Comparison of ENCODE assay signal across 36 cellular contexts in genomic region chr15:67560320-67560719, GRCh38. TPM values are rescaled to one million over a fixed set of nuclear protein-coding genes. Genes with fewer than 3 reads are reported as not detected.
DNase-seq lines count a peak whose midpoint lies in the region; ATAC-seq, FAIRE-seq and TF ChIP-seq lines count a peak whose summit lies in the region.
"Had no signal": no experiment of that assay in that cellular context is flagged by ENCODE, and none has a peak within 500 bp of the region (broad histone marks: within the 10 kb centered on the region; RNA-seq: fewer than 3 reads in every experiment).

No MANE protein-coding gene starts in this region.

- no peak overlapping the region for H2AFZ ChIP-seq in Karpas-422 (ENCODE audit: low read length)

- H3K9me3 ChIP-seq in A549 = 0 out of 3 replicates have a peak, but pooled peaks cover 5% of the 10 kb centered on the region
- peaks cover 17% of the 10 kb centered on the region for H3K9me3 ChIP-seq in DOHH2 (ENCODE audit: control insufficient read depth, insufficient read depth, low read length)
- H3K9me3 ChIP-seq in HEK293 (ENCODE audit: control insufficient read depth, insufficient read depth, low read depth, low read length) = no peaks in the 10 kb centered on the region
- H3K9me3 ChIP-seq in Karpas-422 (ENCODE audit: low read length) = peaks cover 14% of the 10 kb centered on the region
- peaks cover 2% of the 10 kb centered on the region; the same call in 1 of the 2 replicates for H3K9me3 ChIP-seq in HAP-1

- no peak overlapping the region for H3K4me3 Mint-ChIP-seq in chondrocyte (ENCODE audit: unreplicated experiment)
- H3K4me3 Mint-ChIP-seq: B cell; CD14-positive monocyte; CD4-positive, alpha-beta memory T cell; CD4-positive, alpha-beta T cell; CD4-positive, CD25-positive, alpha-beta regulatory T cell; CD8-positive, alpha-beta memory T cell; CD8-positive, alpha-beta T cell had no signal

- H3K9me3 Mint-ChIP-seq in chondrocyte (ENCODE audit: low read depth) = peaks cover 6% of the 10 kb centered on the region
- H3K9me3 Mint-ChIP-seq: CD4-positive, alpha-beta T cell; CD8-positive, alpha-beta T cell had no signal

- H3K9me2 ChIP-seq in DOHH2 (replicated peaks; ENCODE audit: control insufficient read depth, low read length) = no peaks in the 10 kb centered on the region
- no peaks in the 10 kb centered on the region for H3K9me2 ChIP-seq in Karpas-422 (replicated peaks; ENCODE audit: insufficient read depth, low read length)

- WGBS in A549 (ENCODE audit: missing lambda C conversion rate) = 40% methylated on average over 1 of the region's 1 CpG

- FAIRE-seq in A549 (lab: Jason Lieb, UNC) = peak; percentile 36
- FAIRE-seq: A204.1, D721Med had no signal

- CTCF ChIA-PET in A549 (lab: Yijun Ruan, JAX) (interaction anchor here (0.6 to 1.4 kb wide), 3 partner anchors 18 to 103 kb away, joined by 3 to 4 read pairs (median 4); partner anchors contain the start of gene MAP2K5), HEK293 (lab: Yijun Ruan, JAX) (interaction anchor here (0.5 to 0.7 kb wide), 2 partner anchors 9 to 12 kb away, joined by 3 read pairs; no protein-coding TSS in a partner anchor)

- no peak overlapping the region for H3K4me2 ChIP-seq in A549
- peak overlapping the region; percentile 40 for H3K4me2 ChIP-seq in DOHH2 (ENCODE audit: low read length)
- no peak overlapping the region for H3K4me2 ChIP-seq in Karpas-422 (ENCODE audit: low read depth, low read length, poor library complexity, severe bottlenecking)
- H3K4me2 ChIP-seq: BLaER1; BLaER1 treated with 17β-estradiol and CSF1 and Interleukin-3, amounts not matched to agents 10 nM and 100 nM had no signal

- H3K4me3 ChIP-seq in A549 (no peak overlapping the region), DOHH2 (ENCODE audit: low read length) (0 out of 2 replicates have a peak overlapping the region, but pooled peaks have one; percentile 7), HEK293 (ENCODE audit: low read depth, low read length) (no peak overlapping the region), Karpas-422 (ENCODE audit: low read length) (no peak overlapping the region), HAP-1 (no peak overlapping the region)
- H3K4me3 ChIP-seq: BLaER1; BLaER1 treated with 17β-estradiol and CSF1 and Interleukin-3, amounts not matched to agents 10 nM and 100 nM had no signal

- ATAC-seq in A549 (no peak), GM19395 (IDR thresholded peaks at IDR 0.05; ENCODE audit: unreplicated experiment) (no peak)
- ATAC-seq: CD8-positive, alpha-beta T cell had no signal

- DNase-seq in A549 (ENCODE audit: low read depth in 1 of 2, low spot score in 1 of 2) = no peak
- DNase-seq in Karpas-422 = no peak
- DNase-seq in HAP-1 (ENCODE audit: low spot score in 2 of 2) = no peak
- DNase-seq in chondrocyte (ENCODE audit: low spot score) = no peak
- no peak for DNase-seq in NCI-H748 treated with DMSO at 0.1 percent for 48 hours (lab: John Stamatoyannopoulos, UW)
- DNase-seq: 8988T; ACHN; AML-193; BE2C; C1 segment of cervical spinal cord; Caco-2; Calu3; CD4-positive, alpha-beta memory T cell; CD4-positive, alpha-beta T cell; CD4-positive, CD25-positive, alpha-beta regulatory T cell; CD8-positive, alpha-beta memory T cell; CD8-positive, alpha-beta T cell; COR-L47; DMS 273 treated with DMSO at 0.1 percent for 48 hours; DMS153; DMS53; DMS79; DMS79 treated with DMSO at 0.1 percent for 48 hours; DND-41; EL had no signal

- H3K27ac ChIP-seq in A549 (no peak overlapping the region), DOHH2 (ENCODE audit: low read depth, low read length) (peak overlapping the region; percentile 8; the same call in 1 of the 2 replicates), HEK293 (ENCODE audit: extremely low read depth, low read depth, low read length) (no peak overlapping the region), Karpas-422 (ENCODE audit: low read length) (peak overlapping the region; percentile 86)
- H3K27ac ChIP-seq: 22Rv1; BLaER1; BLaER1 treated with 17β-estradiol and CSF1 and Interleukin-3, amounts not matched to agents 10 nM and 100 nM; C4-2B had no signal

- no peaks in the 10 kb centered on the region for H3K27me3 Mint-ChIP-seq in chondrocyte (ENCODE audit: low read depth)
- H3K27me3 Mint-ChIP-seq: B cell; CD4-positive, alpha-beta memory T cell; CD4-positive, alpha-beta T cell; CD4-positive, CD25-positive, alpha-beta regulatory T cell; CD8-positive, alpha-beta memory T cell had no signal

- H3K27me3 ChIP-seq in DOHH2 (ENCODE audit: control insufficient read depth, low read length) = no peaks in the 10 kb centered on the region
- H3K27me3 ChIP-seq in Karpas-422 (ENCODE audit: low read length) = no peaks in the 10 kb centered on the region
- H3K27me3 ChIP-seq in HAP-1 (ENCODE audit: low read depth) = no peaks in the 10 kb centered on the region
- H3K27me3 ChIP-seq: BE2C; BLaER1; BLaER1 treated with 17β-estradiol and CSF1 and Interleukin-3, amounts not matched to agents 10 nM and 100 nM had no signal

- POLR2A ChIA-PET in A549 (lab: Yijun Ruan, JAX) = no interaction called here
- POLR2A ChIA-PET in HEK293 (lab: Yijun Ruan, JAX) = no interaction called here

- H3K79me2 ChIP-seq in DOHH2 (ENCODE audit: control insufficient read depth, low read length) (peaks cover 3% of the 10 kb centered on the region), Karpas-422 (ENCODE audit: low read length) (peaks cover 86% of the 10 kb centered on the region)

- H3K9ac ChIP-seq in Karpas-422 (ENCODE audit: low read length) = no peak overlapping the region
- H3K9ac ChIP-seq: BLaER1; BLaER1 treated with 17β-estradiol and CSF1 and Interleukin-3, amounts not matched to agents 10 nM and 100 nM had no signal

- H4K20me1 ChIP-seq in DOHH2 (ENCODE audit: control insufficient read depth, insufficient read depth, low read depth, low read length) (no peaks in the 10 kb centered on the region), Karpas-422 (ENCODE audit: insufficient read depth, low read depth, low read length) (no peaks in the 10 kb centered on the region)
- H4K20me1 ChIP-seq: BLaER1 had no signal

- no peak overlapping the region for H3K27ac Mint-ChIP-seq in chondrocyte (ENCODE audit: unreplicated experiment)
- H3K27ac Mint-ChIP-seq: B cell; CD14-positive monocyte; CD4-positive, alpha-beta memory T cell; CD4-positive, alpha-beta T cell; CD4-positive, CD25-positive, alpha-beta regulatory T cell; CD8-positive, alpha-beta T cell had no signal

- peaks cover 14% of the 10 kb centered on the region for H3K36me3 Mint-ChIP-seq in chondrocyte (ENCODE audit: low read depth)

- H3K4me1 Mint-ChIP-seq in chondrocyte (ENCODE audit: low read depth) = peaks cover 2% of the 10 kb centered on the region

- no peak for TF ChIP-seq POLR2A in A549 (IDR thresholded peaks at IDR 0.05; ENCODE audit: low read length)

- in situ Hi-C loops in HAP-1 (cut with MboI; ENCODE audit: low sequenced_read_pairs) = no loop called here

- H3F3A ChIP-seq in DOHH2 (ENCODE audit: control insufficient read depth, insufficient read depth) = peaks cover 4% of the 10 kb centered on the region; the same call in 1 of the 2 replicates

- peaks cover 36% of the 10 kb centered on the region for H3K36me3 ChIP-seq in DOHH2 (ENCODE audit: control insufficient read depth, low read length)
- H3K36me3 ChIP-seq in HEK293 (ENCODE audit: control insufficient read depth in 2 of 2, insufficient read depth in 1 of 2, low read length in 2 of 2) = peaks cover 0 to 13% of the 10 kb centered on the region in 2 experiments; a peak in 2 of 3 replicates
- peaks cover 43% of the 10 kb centered on the region for H3K36me3 ChIP-seq in Karpas-422 (ENCODE audit: insufficient read depth, low read length)
- H3K36me3 ChIP-seq in HAP-1 (replicated peaks) = no peaks in the 10 kb centered on the region; the same call in 1 of the 2 replicates

- TF ChIP-seq CTCF in A549 (IDR thresholded peaks at IDR 0.05) (no peak), DOHH2 (IDR thresholded peaks at IDR 0.05; ENCODE audit: low read depth, low read length, poor library complexity, severe bottlenecking) (no peak), HEK293 (tag by site-specific recombination; IDR thresholded peaks at IDR 0.05) (no peak), chondrocyte (IDR thresholded peaks at IDR 0.05) (no peak)

- TF ChIP-seq EP300 in A549 (IDR thresholded peaks at IDR 0.05) = no peak

- TF ChIP-seq RAD21 in A549 (conservative IDR thresholded peaks at IDR 0.05 in 1 of 2, IDR thresholded peaks at IDR 0.05 in 1 of 2) = no peak

- H3K4me1 ChIP-seq in A549 = no peaks in the 10 kb centered on the region
- H3K4me1 ChIP-seq in DOHH2 (ENCODE audit: control insufficient read depth, low read length) = peaks cover 85% of the 10 kb centered on the region
- H3K4me1 ChIP-seq in HEK293 (ENCODE audit: control insufficient read depth, insufficient read depth, low read length) = peaks cover 17% of the 10 kb centered on the region; the same call in 1 of the 2 replicates
- H3K4me1 ChIP-seq in Karpas-422 (ENCODE audit: low read length) = peaks cover 71% of the 10 kb centered on the region
- H3K4me1 ChIP-seq in HAP-1 = peaks cover 18% of the 10 kb centered on the region
- H3K4me1 ChIP-seq: BE2C, Caco-2 had no signal

TF ChIP-seq in A549, 52 proteins besides CTCF, POLR2A, EP300 and RAD21 (continues in another document):
- no peak for TF ChIP-seq EHF (CRISPR knock-in tag; IDR thresholded peaks at IDR 0.05)
- no peak for TF ChIP-seq MAFK (IDR thresholded peaks at IDR 0.05; ENCODE audit: partially characterized antibody)

RNA-seq across cellular contexts. Expression of gene MAP2K5, which starts 17.8 kb away (rescaled TPM):
- polyA plus RNA-seq in A549 (2011; rRNA removed) (7.8 and 9.2 TPM in 2 replicates), A549 (2017; fragmentation: RNase III; extraction: RNeasy Plus Mini Kit Qiagen cat#74134 plus additional on column Dnase treatment) (10.2 to 12.2 TPM (median 11.0 TPM) in 3 replicates)
- 5.7 and 7.8 TPM in 2 replicates for polyA plus RNA-seq in A549 (2012; cell fraction: cytosol; rRNA removed)
- 7.8 and 8.1 TPM in 2 replicates for polyA plus RNA-seq in A549 (2012; cell fraction: nucleus; rRNA removed)
- 11.4 and 13.8 TPM in 2 replicates for polyA minus RNA-seq in A549 (2011; rRNA and poly(A)+ RNA removed)
- 32.0 and 32.1 TPM in 2 replicates for total RNA-seq in Karpas-422 (2014; rRNA removed; shearing (Covaris generic); ENCODE audit: low replicate concordance)
- total RNA-seq in chondrocyte = 14.0 to 19.8 TPM (median 17.5 TPM) in 3 replicates

RNA-seq across cellular contexts. Expression of gene C15orf61, which starts 39.4 kb away (rescaled TPM):
- polyA plus RNA-seq in A549 (2011; rRNA removed) (3.7 and 5.9 TPM in 2 replicates), A549 (2017; fragmentation: RNase III; extraction: RNeasy Plus Mini Kit Qiagen cat#74134 plus additional on column Dnase treatment) (3.6 to 3.7 TPM (median 3.6 TPM) in 3 replicates)
- polyA plus RNA-seq in A549 (2012; cell fraction: cytosol; rRNA removed) = 6.8 and 9.3 TPM in 2 replicates
- polyA plus RNA-seq in A549 (2012; cell fraction: nucleus; rRNA removed) = 4.2 and 7.0 TPM in 2 replicates
- 3.1 and 4.4 TPM in 2 replicates for polyA minus RNA-seq in A549 (2011; rRNA and poly(A)+ RNA removed)
- total RNA-seq in Karpas-422 (2014; rRNA removed; shearing (Covaris generic); ENCODE audit: low replicate concordance) = 13.3 and 19.7 TPM in 2 replicates
- total RNA-seq in chondrocyte = 4.4 to 5.5 TPM (median 5.2 TPM) in 3 replicates

Comparison
In these comparisons a context has a peak if more than half of its experiments do, and no peak if none do; other contexts are left out.
1. H3K27ac ChIP-seq: peak in DOHH2 (single experiment) and Karpas-422 (single experiment); none in A549 (0 of 2) and HEK293 (single experiment).